8 cellular contexts compared by ENCODE assay signal in the genomic region with DNA sequence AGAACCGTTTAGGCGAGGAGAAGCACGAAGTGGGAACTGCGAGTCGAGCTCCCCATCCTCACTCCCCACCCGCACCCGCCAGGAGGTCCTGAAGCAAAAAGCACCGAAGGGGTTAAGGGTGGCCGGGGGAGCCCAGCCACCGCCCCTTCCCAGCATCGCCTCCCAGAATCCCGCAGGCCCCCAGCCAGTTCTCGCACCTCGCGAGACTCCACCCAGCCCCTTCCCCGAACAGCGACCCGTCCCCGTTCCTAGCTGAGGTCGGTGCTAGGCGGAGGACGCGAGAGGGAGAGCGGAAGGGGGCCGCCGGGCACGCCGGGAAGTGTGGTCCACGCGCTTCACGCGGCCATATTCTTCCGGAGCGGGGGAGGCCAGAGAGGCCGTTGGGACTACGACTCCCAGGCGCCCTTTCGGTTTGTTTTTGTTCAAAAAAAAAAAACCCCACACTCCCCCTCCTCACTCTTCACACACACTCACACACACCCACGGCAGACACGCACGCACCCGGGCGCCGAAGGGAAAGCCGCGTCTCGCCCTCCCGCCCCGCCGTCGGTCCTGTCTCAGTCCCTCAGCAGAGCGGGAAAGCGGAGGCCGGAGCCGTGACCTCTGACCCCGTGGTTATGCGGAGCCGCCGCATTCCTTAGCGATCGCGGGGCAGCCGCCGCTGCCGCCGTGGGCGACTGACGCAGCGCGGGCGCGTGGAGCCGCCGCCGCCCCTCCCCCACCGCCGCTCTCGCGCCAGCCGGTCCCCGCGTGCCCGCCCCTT. TPM values are rescaled to one million over a fixed set of nuclear protein-coding genes. Genes with fewer than 3 reads are reported as not detected.
A peak's percentile ranks its signal among the peaks of the same experiment; 100 is the strongest.
DNase-seq lines count a peak whose midpoint lies in the region; ATAC-seq and TF ChIP-seq lines count a peak whose summit lies in the region.

A gene (plus strand): TSS at position 463 of the 763 bp plus-strand sequence. CDS start 445 bp downstream, outside the sequence.

- H3K9me3 ChIP-seq in Loucy (ENCODE audit: insufficient read depth, low read depth, low read length), result no peaks in the 10 kb centered on the region

- H3K36me3 Mint-ChIP-seq in natural killer cell treated with Interleukin-12 subunit alpha and Interleukin-12 subunit beta and Interleukin-15 and Interleukin-18, amount 100 ng/mL, for 72 hours, result peaks cover 14% of the 10 kb centered on the region

- peaks cover 37% of the 10 kb centered on the region for H4K20me1 ChIP-seq in Loucy (ENCODE audit: insufficient read depth, low read length, poor library complexity, severe bottlenecking)

- H3K9ac ChIP-seq in Loucy (ENCODE audit: low read depth, low read length, poor library complexity, severe bottlenecking), result peak within 1 kb of the TSS; percentile 89

- TF ChIP-seq POLR2A in Raji (IDR thresholded peaks at IDR 0.05; ENCODE audit: insufficient read depth, low read depth, low read length), result peak; percentile 80

- no peaks in the 10 kb centered on the region for H3K27me3 ChIP-seq in Loucy (ENCODE audit: insufficient read depth, low read length, poor library complexity, severe bottlenecking)

- no peaks in the 10 kb centered on the region for H3K9me3 Mint-ChIP-seq in natural killer cell treated with Interleukin-12 subunit alpha and Interleukin-12 subunit beta and Interleukin-15 and Interleukin-18, amount 100 ng/mL, for 72 hours

- ATAC-seq in natural killer cell treated with Interleukin-12 subunit alpha and Interleukin-12 subunit beta and Interleukin-15 and Interleukin-18, amount 100 ng/mL, for 72 hours, result peak; percentile 89 to 92
- peak; percentile 91 for ATAC-seq in stimulated activated naive CD8-positive, alpha-beta T cell treated with anti-CD3 and anti-CD28 coated beads, Interleukin-15, Interleukin-2, amounts not matched to agents 100 U/mL and 50 U/mL, for 24 hours

- H2AFZ ChIP-seq in Loucy (ENCODE audit: low read length), result peak within 1 kb of the TSS; percentile 95

- peak within 1 kb of the TSS; percentile 96 to 99 for H3K27ac Mint-ChIP-seq in natural killer cell treated with Interleukin-12 subunit alpha and Interleukin-12 subunit beta and Interleukin-15 and Interleukin-18, amount 100 ng/mL, for 72 hours

- peaks cover 53% of the 10 kb centered on the region for H3K79me2 ChIP-seq in Loucy (ENCODE audit: insufficient read depth, low read length)

- no peaks in the 10 kb centered on the region for H3K27me3 Mint-ChIP-seq in natural killer cell treated with Interleukin-12 subunit alpha and Interleukin-12 subunit beta and Interleukin-15 and Interleukin-18, amount 100 ng/mL, for 72 hours

- H3K4me3 ChIP-seq in Loucy (ENCODE audit: low read length, poor library complexity, severe bottlenecking), result peak within 1 kb of the TSS; percentile 93

- peak within 1 kb of the TSS; percentile 87 for H3K4me2 ChIP-seq in Loucy (ENCODE audit: low read depth, low read length, poor library complexity, severe bottlenecking)

- peak within 1 kb of the TSS; percentile 98 for H3K4me3 Mint-ChIP-seq in natural killer cell treated with Interleukin-12 subunit alpha and Interleukin-12 subunit beta and Interleukin-15 and Interleukin-18, amount 100 ng/mL, for 72 hours

- H3K36me3 ChIP-seq in Loucy (ENCODE audit: insufficient read depth, low read length), result no peaks in the 10 kb centered on the region

- peak; percentile 98 for DNase-seq in EL
- peak; percentile 96 for DNase-seq in H4 (ENCODE audit: low spot score)
- peak; percentile 93 for DNase-seq in activated T-helper 9 cell treated with anti-CD3 and anti-CD28 coated beads, Interleukin-2, amount 50 U/mL, for 16 hours (ENCODE audit: low read depth)
- peak; percentile 95 for DNase-seq in fibroblast of peridontal ligament (ENCODE audit: extremely low read depth)
- DNase-seq in natural killer cell treated with Interleukin-12 subunit alpha and Interleukin-12 subunit beta and Interleukin-15 and Interleukin-18, amount 100 ng/mL, for 72 hours (ENCODE audit: low spot score), result peak; percentile 97
- DNase-seq in stimulated activated naive CD8-positive, alpha-beta T cell treated with anti-CD3 and anti-CD28 coated beads, Interleukin-15, Interleukin-2, amounts not matched to agents 100 U/mL and 50 U/mL, for 24 hours, result peak; percentile 95

- no peak for TF ChIP-seq CTCF in Loucy (conservative IDR thresholded peaks at IDR 0.05; ENCODE audit: low read length)

- H3K9me2 ChIP-seq in Loucy (replicated peaks; ENCODE audit: low read depth, low read length), result no peaks in the 10 kb centered on the region

- peaks cover 61 to 73% of the 10 kb centered on the region in 2 donors for H3K4me1 Mint-ChIP-seq in natural killer cell treated with Interleukin-12 subunit alpha and Interleukin-12 subunit beta and Interleukin-15 and Interleukin-18, amount 100 ng/mL, for 72 hours (ENCODE audit: low read depth in 2 of 2)

- peaks cover 24% of the 10 kb centered on the region for H3K4me1 ChIP-seq in Loucy (ENCODE audit: insufficient read depth, low read length, poor library complexity, severe bottlenecking)

- no peaks in the 10 kb centered on the region for H3F3A ChIP-seq in Loucy (ENCODE audit: low read depth)

RNA-seq across cellular contexts. Expression of the gene that starts here (rescaled TPM):
- 13.7 and 17.6 TPM in 2 replicates for total RNA-seq in H4 (2014; rRNA removed; shearing (Covaris generic))
- total RNA-seq in natural killer cell treated with Interleukin-12 subunit alpha and Interleukin-12 subunit beta and Interleukin-15 and Interleukin-18, amount 100 ng/mL, for 72 hours, result 100 to 1,000 TPM; 119 to 214 TPM

Comparison
In these comparisons a context has a peak if more than half of its experiments do, and no peak if none do; other contexts are left out.
1. Peak in every context shown above with its lines: DNase-seq, ATAC-seq and H3K4me3 ChIP-seq.